ENCODE assay signal across 8 cellular contexts in genomic region chr3:170909129-170909903, GRCh38. TPM values are rescaled to one million over a fixed set of nuclear protein-coding genes. Genes with fewer than 3 reads are reported as not detected.
DNase-seq lines count a peak whose midpoint lies in the region; ATAC-seq and TF ChIP-seq lines count a peak whose summit lies in the region.

No MANE protein-coding gene starts in this region.

- H3K9ac ChIP-seq in PC-3 (ENCODE audit: low read length), result no peak overlapping the region

- peak overlapping the region; percentile 61 for H3K27ac ChIP-seq in PC-3 (ENCODE audit: low read length)

- peak; percentile 25; the same call in 1 of the 2 replicates for ATAC-seq in PC-3

- H3K79me2 ChIP-seq in PC-3 (ENCODE audit: low read length), result peaks cover 5% of the 10 kb centered on the region

- H3K9me3 ChIP-seq in PC-3 (ENCODE audit: low read length), result peaks cover 12% of the 10 kb centered on the region; the same call in 1 of the 2 replicates

- peak overlapping the region; percentile 94 for H2AFZ ChIP-seq in PC-3 (ENCODE audit: low read length)

- intact Hi-C loops in PC-3 (cut with micrococcal nuclease), result loop anchor here (5.0 kb wide), 1 partner anchor 37 kb away; the partner anchor contains the start of gene RPL22L1

- H3K4me3 ChIP-seq in PC-3 (ENCODE audit: low read length) (no peak overlapping the region), fibroblast of the aortic adventitia (ENCODE audit: low read depth, low read length) (peak overlapping the region; percentile 54), retinal pigment epithelial cell (ENCODE audit: low read length) (no peak overlapping the region)

- no peaks in the 10 kb centered on the region for H3K27me3 ChIP-seq in PC-3 (ENCODE audit: low read length)

- DNase-seq in GM04503 (ENCODE audit: low read depth), result peak; percentile 73
- peak; percentile 95 for DNase-seq in PC-3
- peak; percentile 98 for DNase-seq in fibroblast of the aortic adventitia (ENCODE audit: low read depth)
- peak; percentile 49 for DNase-seq in retinal pigment epithelial cell (ENCODE audit: low read depth)
- DNase-seq in NCI-H2196 treated with DMSO at 0.1 percent for 48 hours (lab: John Stamatoyannopoulos, UW; ENCODE audit: unreplicated experiment), result no peak
- no peak for DNase-seq in HuH-7.5 (ENCODE audit: low spot score)
- no peak for DNase-seq in GM10266 (ENCODE audit: extremely low spot score)
- no peak for DNase-seq in stimulated activated CD4-positive, alpha-beta T cell treated with anti-CD3 and anti-CD28 coated beads, Interleukin-15, amount 100 ng/mL, for 24 hours

- peak overlapping the region; percentile 92 for H3K4me2 ChIP-seq in PC-3 (ENCODE audit: low read length)

- no peaks in the 10 kb centered on the region for H3K9me2 ChIP-seq in PC-3 (replicated peaks; ENCODE audit: low read length)

- no peaks in the 10 kb centered on the region for H3F3A ChIP-seq in PC-3 (ENCODE audit: low read length, unreplicated experiment)

- POLR2A ChIA-PET in PC-3 (lab: Charles Lee; ENCODE audit: unreplicated experiment), result no interaction called here

- BruUV-seq in PC-3 (replicated peaks; lab: Mats Ljungman, UMichigan), result TSS peak; percentile 56

- H4K20me1 ChIP-seq in PC-3 (ENCODE audit: low read length), result no peaks in the 10 kb centered on the region

- TF ChIP-seq CTCF in PC-3 (conservative IDR thresholded peaks at IDR 0.05; ENCODE audit: low read depth, low read length) (no peak), fibroblast of the aortic adventitia (IDR thresholded peaks at IDR 0.05; ENCODE audit: insufficient read depth, low read length) (no peak), retinal pigment epithelial cell (conservative IDR thresholded peaks at IDR 0.05; ENCODE audit: low read depth, low read length) (no peak), GM10266 (IDR thresholded peaks at IDR 0.05; ENCODE audit: control insufficient read depth, insufficient read depth, low read depth, missing control alignments) (no peak)

- peaks cover 32% of the 10 kb centered on the region for H3K4me1 ChIP-seq in PC-3 (ENCODE audit: insufficient read depth, low read length)

- H3K36me3 ChIP-seq in PC-3 (ENCODE audit: low read depth, low read length), result no peaks in the 10 kb centered on the region

- CTCF ChIA-PET in PC-3 (lab: Charles Lee), result no interaction called here

RNA-seq across cellular contexts. Expression of gene EIF5A2, which starts 0.9 kb away (rescaled TPM):
- total RNA-seq in PC-3 (2014; rRNA removed) (10.7 and 11.1 TPM in 2 replicates), fibroblast of the aortic adventitia (ENCODE audit: low replicate concordance) (4.8 and 22.3 TPM in 2 replicates)

RNA-seq across cellular contexts. Expression of gene RPL22L1, which starts 39.3 kb away (rescaled TPM):
- 40.0 and 44.9 TPM in 2 replicates for total RNA-seq in PC-3 (2014; rRNA removed)
- 66.5 and 621 TPM in 2 replicates for total RNA-seq in fibroblast of the aortic adventitia (ENCODE audit: low replicate concordance)

Comparison
In these comparisons a context has a peak if more than half of its experiments do, and no peak if none do; other contexts are left out.
1. DNase-seq: peak in GM04503 (single experiment), PC-3 (single experiment), fibroblast of the aortic adventitia (single experiment) and retinal pigment epithelial cell (single experiment); none in NCI-H2196 treated with DMSO at 0.1 percent for 48 hours (single experiment), HuH-7.5 (single experiment), GM10266 (single experiment) and stimulated activated CD4-positive, alpha-beta T cell treated with anti-CD3 and anti-CD28 coated beads, Interleukin-15, amount 100 ng/mL, for 24 hours (single experiment).